ENCODE assay signal across 8 cellular contexts in genomic region chr4:87007345-87008181, GRCh38.
DNase-seq lines count a peak whose midpoint lies in the region; ATAC-seq and TF ChIP-seq lines count a peak whose summit lies in the region.

No MANE protein-coding gene starts in this region.

- peak overlapping the region; percentile 89 to 99 (median 94) for H3K4me3 ChIP-seq in subcutaneous abdominal adipose tissue (ENCODE audit: low read depth in 1 of 5, low read length in 5 of 5)

- no peaks in the 10 kb centered on the region for H3K27me3 ChIP-seq in subcutaneous abdominal adipose tissue (ENCODE audit: control insufficient read depth in 5 of 5, insufficient read depth in 4 of 5, low read length in 5 of 5)

- peaks cover 2 to 52% (median 49%) of the 10 kb centered on the region in 5 donors for H3K4me1 ChIP-seq in subcutaneous abdominal adipose tissue (ENCODE audit: control insufficient read depth in 5 of 5, insufficient read depth in 5 of 5, low read length in 5 of 5)

- H3K27ac ChIP-seq in subcutaneous abdominal adipose tissue (ENCODE audit: low read depth, low read length), result peak overlapping the region; percentile 91

- TF ChIP-seq POLR2A in erythroblast (IDR thresholded peaks at IDR 0.05; ENCODE audit: low read length), result no peak

- H3K9ac ChIP-seq in subcutaneous abdominal adipose tissue (ENCODE audit: low read length in 5 of 5), result peak overlapping the region; percentile 90 to 98 (median 96)

- H3K36me3 ChIP-seq in subcutaneous abdominal adipose tissue (ENCODE audit: control insufficient read depth in 5 of 5, insufficient read depth in 5 of 5, low read length in 5 of 5), result no peaks in the 10 kb centered on the region

- no peak for ATAC-seq in HG02981 (IDR thresholded peaks at IDR 0.05; ENCODE audit: unreplicated experiment)

- DNase-seq in NCI-H345 (lab: John Stamatoyannopoulos, UW) (peak; percentile 31), NCI-H345 treated with DMSO at 0.1 percent for 48 hours (lab: John Stamatoyannopoulos, UW; ENCODE audit: unreplicated experiment) (no peak), NCI-H69 (lab: John Stamatoyannopoulos, UW) (peak; percentile 82), erythroblast (lab: John Stamatoyannopoulos, UW) (peak; percentile 82 to 92), myocyte (ENCODE audit: low read depth) (peak; percentile 62)
- DNase-seq in activated T-cell treated with anti-CD3 and anti-CD28 coated beads, Interleukin-2, amount 50 U/mL, for 1 hour, result peak; percentile 36

- no peaks in the 10 kb centered on the region for H3K9me3 ChIP-seq in subcutaneous abdominal adipose tissue (ENCODE audit: control insufficient read depth in 5 of 5, low read length in 5 of 5)
